21 cellular contexts compared by ENCODE assay signal in genomic region chr2:129055829-129056228, GRCh38.
DNase-seq lines count a peak whose midpoint lies in the region; ATAC-seq and TF ChIP-seq lines count a peak whose summit lies in the region.
"Had no signal": no experiment of that assay in that cellular context is flagged by ENCODE, and none has a peak within 500 bp of the region (broad histone marks: within the 10 kb centered on the region; RNA-seq: fewer than 3 reads in every experiment).

No MANE protein-coding gene starts in this region.

- no peak for ATAC-seq in naive thymus-derived CD4-positive, alpha-beta T cell
- ATAC-seq: CD8-positive, alpha-beta T cell; PC-3 had no signal

- POLR2A ChIA-PET in naive thymus-derived CD4-positive, alpha-beta T cell (lab: Charles Lee) = no interaction called here

- no peaks in the 10 kb centered on the region for H3K9me3 ChIP-seq in BLaER1
- no peaks in the 10 kb centered on the region for H3K9me3 ChIP-seq in naive thymus-derived CD4-positive, alpha-beta T cell (ENCODE audit: control insufficient read depth in 2 of 3, low read length in 3 of 3)
- H3K9me3 ChIP-seq: MG63 had no signal

- H3K27me3 Mint-ChIP-seq in mesothelial cell of epicardium (ENCODE audit: low read depth) (no peaks in the 10 kb centered on the region), immature natural killer cell (ENCODE audit: low read depth in 3 of 3) (peaks cover 0 to 5% (median 4%) of the 10 kb centered on the region in 3 donors)
- peaks cover 0 to 12% (median 6%) of the 10 kb centered on the region in 5 donors for H3K27me3 Mint-ChIP-seq in naive thymus-derived CD4-positive, alpha-beta T cell

- H3K27ac ChIP-seq in BLaER1 = peak overlapping the region; percentile 65
- H3K27ac ChIP-seq in naive thymus-derived CD4-positive, alpha-beta T cell (ENCODE audit: low read depth, low read length) = no peak overlapping the region
- H3K27ac ChIP-seq: KMS-11 had no signal

- no peak overlapping the region for H3K9ac ChIP-seq in BLaER1
- H3K9ac ChIP-seq: KMS-11 had no signal

- H3K4me3 ChIP-seq in BLaER1 = no peak overlapping the region
- H3K4me3 ChIP-seq in epithelial cell of esophagus (ENCODE audit: low read length) = no peak overlapping the region
- no peak overlapping the region for H3K4me3 ChIP-seq in naive thymus-derived CD4-positive, alpha-beta T cell (ENCODE audit: low read length)
- H3K4me3 ChIP-seq: MG63 had no signal

- H3K4me1 ChIP-seq in BLaER1 = peaks cover 44% of the 10 kb centered on the region
- no peaks in the 10 kb centered on the region for H3K4me1 ChIP-seq in naive thymus-derived CD4-positive, alpha-beta T cell (ENCODE audit: control insufficient read depth in 2 of 2, insufficient read depth in 2 of 2, low read length in 2 of 2)

- TF ChIP-seq CTCF in epithelial cell of esophagus (IDR thresholded peaks at IDR 0.05; ENCODE audit: insufficient read depth, low read depth, low read length, missing control alignments) (no peak), mesothelial cell of epicardium (IDR thresholded peaks at IDR 0.05; ENCODE audit: unreplicated experiment) (no peak), GM10266 (IDR thresholded peaks at IDR 0.05; ENCODE audit: control insufficient read depth, insufficient read depth, low read depth, missing control alignments) (no peak)

- H3K27me3 ChIP-seq in BLaER1 = no peaks in the 10 kb centered on the region
- no peaks in the 10 kb centered on the region for H3K27me3 ChIP-seq in naive thymus-derived CD4-positive, alpha-beta T cell (ENCODE audit: control insufficient read depth in 2 of 2, insufficient read depth in 2 of 2, low read length in 2 of 2)
- H3K27me3 ChIP-seq: MG63 had no signal

- no peaks in the 10 kb centered on the region for H3K36me3 ChIP-seq in BLaER1
- no peaks in the 10 kb centered on the region for H3K36me3 ChIP-seq in naive thymus-derived CD4-positive, alpha-beta T cell (ENCODE audit: control insufficient read depth in 2 of 3, insufficient read depth in 3 of 3, low read length in 3 of 3)
- H3K36me3 ChIP-seq: MG63 had no signal

- H4K20me1 ChIP-seq in BLaER1 = no peaks in the 10 kb centered on the region

- peak overlapping the region; percentile 74 for H3K4me2 ChIP-seq in BLaER1
- H3K4me2 ChIP-seq: KMS-11 had no signal

- DNase-seq in NCI-H69 (lab: John Stamatoyannopoulos, UW) (peak; percentile 32), epithelial cell of esophagus (ENCODE audit: low read depth) (peak; percentile 33), mesothelial cell of epicardium (ENCODE audit: low spot score in 2 of 2, unreplicated experiment in 2 of 2) (no peak), GM10266 (ENCODE audit: extremely low spot score) (no peak), activated T-cell treated with anti-CD3 and anti-CD28 coated beads for 4 hours (no peak), immature natural killer cell (no peak)
- DNase-seq in naive thymus-derived CD4-positive, alpha-beta T cell = no peak
- DNase-seq: Calu3; CD8-positive, alpha-beta T cell; DMS79; MG63; NCI-H1048; NCI-H146; NCI-H2081; NCI-H510A; NCI-H82; PC-3; RPMI8226 had no signal

- H3K36me3 Mint-ChIP-seq in mesothelial cell of epicardium = no peaks in the 10 kb centered on the region
- H3K36me3 Mint-ChIP-seq in naive thymus-derived CD4-positive, alpha-beta T cell = no peaks in the 10 kb centered on the region
- H3K36me3 Mint-ChIP-seq in immature natural killer cell = no peaks in the 10 kb centered on the region
- H3K36me3 Mint-ChIP-seq: CD8-positive, alpha-beta T cell had no signal

- CTCF ChIA-PET in naive thymus-derived CD4-positive, alpha-beta T cell (lab: Charles Lee) = no interaction called here

- H3K4me1 Mint-ChIP-seq in mesothelial cell of epicardium (peaks cover 42% of the 10 kb centered on the region), immature natural killer cell (no peaks in the 10 kb centered on the region)
- H3K4me1 Mint-ChIP-seq in naive thymus-derived CD4-positive, alpha-beta T cell = peaks cover 0 to under 1% (median 0%) of the 10 kb centered on the region in 7 donors
- H3K4me1 Mint-ChIP-seq: B cell had no signal

- intact Hi-C loops in naive thymus-derived CD4-positive, alpha-beta T cell (cut with micrococcal nuclease) = no loop called here

- H3K4me3 Mint-ChIP-seq in mesothelial cell of epicardium (no peak overlapping the region), immature natural killer cell (no peak overlapping the region)
- no peak overlapping the region for H3K4me3 Mint-ChIP-seq in naive thymus-derived CD4-positive, alpha-beta T cell
- H3K4me3 Mint-ChIP-seq: B cell; CD8-positive, alpha-beta T cell had no signal

- H3K9me3 Mint-ChIP-seq in mesothelial cell of epicardium (no peaks in the 10 kb centered on the region), immature natural killer cell (peaks cover 0 to under 1% (median 0%) of the 10 kb centered on the region in 6 donors)
- H3K9me3 Mint-ChIP-seq in naive thymus-derived CD4-positive, alpha-beta T cell = peaks cover 0 to 8% (median 0%) of the 10 kb centered on the region in 11 donors
- H3K9me3 Mint-ChIP-seq: CD8-positive, alpha-beta T cell had no signal

- H3K27ac Mint-ChIP-seq in mesothelial cell of epicardium (peak overlapping the region; percentile 28), immature natural killer cell (no peak overlapping the region)
- H3K27ac Mint-ChIP-seq in naive thymus-derived CD4-positive, alpha-beta T cell = no peak overlapping the region
- H3K27ac Mint-ChIP-seq: B cell; CD8-positive, alpha-beta T cell had no signal

Comparison
In these comparisons a context has a peak if more than half of its experiments do, and no peak if none do; other contexts are left out.
1. DNase-seq: peak in NCI-H69 (single experiment) and epithelial cell of esophagus (single experiment); none in mesothelial cell of epicardium (0 of 2), GM10266 (single experiment), activated T-cell treated with anti-CD3 and anti-CD28 coated beads for 4 hours (single experiment), naive thymus-derived CD4-positive, alpha-beta T cell (0 of 9) and immature natural killer cell (0 of 3).